In the genomic region with DNA sequence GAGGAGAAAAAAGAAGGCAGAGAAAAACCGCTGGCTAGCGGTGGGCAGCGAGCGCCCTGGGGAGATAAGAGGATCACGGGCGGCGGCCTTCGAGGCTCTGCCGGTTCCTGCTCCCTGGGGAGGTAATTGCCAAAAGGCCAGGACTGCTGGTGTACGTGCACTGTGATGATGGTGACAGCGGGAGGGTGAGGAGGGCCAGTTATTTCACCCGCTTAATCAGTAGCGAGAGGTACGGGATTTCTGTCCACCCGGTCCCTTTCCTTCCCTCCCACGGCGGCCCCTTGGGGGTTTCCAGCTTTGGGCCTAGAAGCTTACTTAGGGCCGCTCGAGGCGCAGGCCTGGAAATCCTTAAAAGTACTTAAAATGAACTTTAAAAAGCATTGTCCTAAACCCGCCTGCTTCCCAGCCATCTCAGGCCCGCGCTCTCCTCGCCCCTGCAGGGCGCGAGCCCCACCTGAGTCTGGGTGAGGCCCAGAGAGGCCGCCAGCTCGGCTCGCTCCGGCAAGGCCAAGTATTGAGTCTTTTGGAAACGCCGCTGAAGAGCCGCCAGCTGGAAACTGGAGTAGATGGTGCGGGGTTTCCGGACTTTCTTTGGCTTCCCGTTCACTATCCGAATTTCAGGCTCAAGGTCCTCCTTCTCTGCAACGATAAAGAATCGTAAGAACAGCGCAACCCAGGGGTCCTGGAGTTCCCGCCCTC, we compare ENCODE assay signal across 8 cellular contexts. TPM values are rescaled to one million over a fixed set of nuclear protein-coding genes. Genes with fewer than 3 reads are reported as not detected.
DNase-seq lines count a peak whose midpoint lies in the region; TF ChIP-seq lines count a peak whose summit lies in the region.

No MANE protein-coding gene starts in this region.

- 8% methylated on average over 41 of the region's 41 CpGs for WGBS in hepatocyte (ENCODE audit: low lambda C conversion rate, missing lambda C conversion rate)
- WGBS in spleen, 5 donors = 6 to 11% (median 8%) methylated on average over 40 to 41 of the region's 41 CpGs

- H3K36me3 ChIP-seq in ACC112 (ENCODE audit: insufficient read depth, low read length) (no peaks in the 10 kb centered on the region), WERI-Rb-1 (no peaks in the 10 kb centered on the region), hepatocyte (replicated peaks; ENCODE audit: insufficient read depth, low read depth) (no peaks in the 10 kb centered on the region), spleen (no peaks in the 10 kb centered on the region)

- H3K27me3 ChIP-seq in ACC112 (ENCODE audit: insufficient read depth, low read length) = no peaks in the 10 kb centered on the region
- peaks cover 72% of the 10 kb centered on the region for H3K27me3 ChIP-seq in WERI-Rb-1 (ENCODE audit: insufficient read depth, low read depth, severe bottlenecking)
- H3K27me3 ChIP-seq in hepatocyte = peaks cover 96% of the 10 kb centered on the region
- peaks cover 44 to 100% (median 100%) of the 10 kb centered on the region in 7 donors for H3K27me3 ChIP-seq in spleen (replicated peaks in 1 of 7)

- H3K27ac ChIP-seq in ACC112 (ENCODE audit: low read depth, low read length) = no peak overlapping the region
- no peak overlapping the region for H3K27ac ChIP-seq in WERI-Rb-1
- no peak overlapping the region for H3K27ac ChIP-seq in hepatocyte
- no peak overlapping the region for H3K27ac ChIP-seq in spleen

- H3K4me3 ChIP-seq in ACC112 (ENCODE audit: low read depth, low read length) (peak overlapping the region; percentile 88), WERI-Rb-1 (ENCODE audit: low read depth, low read length) (peak overlapping the region; percentile 49), hepatocyte (no peak overlapping the region), spleen (peak overlapping the region in 4 of 8 donors; percentile 64 to 80 (median 67))

- H3K79me2 ChIP-seq in ACC112 (ENCODE audit: control insufficient read depth, insufficient read depth, low read length, unreplicated experiment) (peaks cover 16% of the 10 kb centered on the region), hepatocyte (no peaks in the 10 kb centered on the region)

- no peaks in the 10 kb centered on the region for H3K9me2 ChIP-seq in hepatocyte (replicated peaks; ENCODE audit: insufficient read depth)

- DNase-seq in EH (ENCODE audit: low read depth) (peak; percentile 59), WERI-Rb-1 (no peak), hepatocyte (ENCODE audit: low spot score) (no peak), GDM1 (lab: John Stamatoyannopoulos, UW) (no peak), spleen (no peak), NCI-H1694 treated with DMSO at 0.1 percent for 48 hours (lab: John Stamatoyannopoulos, UW) (no peak), HuH-7.5 (ENCODE audit: low spot score) (no peak)

- peak overlapping the region; percentile 96 for H3K4me2 ChIP-seq in hepatocyte

- TF ChIP-seq CTCF in WERI-Rb-1 (IDR thresholded peaks at IDR 0.05; ENCODE audit: low read depth, low read length) = no peak
- no peak for TF ChIP-seq CTCF in hepatocyte (IDR thresholded peaks at IDR 0.05; ENCODE audit: poor library complexity)
- TF ChIP-seq CTCF in spleen (IDR thresholded peaks at IDR 0.05 in 8 of 11, conservative IDR thresholded peaks at IDR 0.05 in 3 of 11) = no peak

- intact Hi-C loops in spleen (cut with DNase I; ENCODE audit: low total_unique reads) = loop anchor here (10.0 kb wide), 3 partner anchors 286 to 1126 kb away; no protein-coding TSS in a partner anchor

- H2AFZ ChIP-seq in ACC112 (ENCODE audit: low read length, unreplicated experiment) = peak overlapping the region; percentile 34
- peak overlapping the region; percentile 63 for H2AFZ ChIP-seq in hepatocyte

- no peak for TF ChIP-seq POLR2A in spleen (IDR thresholded peaks at IDR 0.05)

- H3K4me1 ChIP-seq in ACC112 (ENCODE audit: control insufficient read depth, insufficient read depth, low read length, unreplicated experiment) (peaks cover 28% of the 10 kb centered on the region), hepatocyte (ENCODE audit: insufficient read depth) (peaks cover 54% of the 10 kb centered on the region), spleen (peaks cover 55 to 94% (median 73%) of the 10 kb centered on the region in 6 donors)

- no peaks in the 10 kb centered on the region for H4K20me1 ChIP-seq in hepatocyte (ENCODE audit: insufficient read depth, poor library complexity, severe bottlenecking)

- H3K9me3 ChIP-seq in WERI-Rb-1 (ENCODE audit: severe bottlenecking) (no peaks in the 10 kb centered on the region), hepatocyte (ENCODE audit: low read depth) (no peaks in the 10 kb centered on the region), spleen (no peaks in the 10 kb centered on the region)

RNA-seq across cellular contexts. Expression of a gene that starts 1.5 kb away (rescaled TPM):
- total RNA-seq in hepatocyte = 0.04 and 0.37 TPM in 2 replicates
- 1.2 and 2.8 TPM in 2 replicates for polyA plus RNA-seq in hepatocyte
- not detected for total RNA-seq in spleen
- polyA plus RNA-seq in spleen = under 1 TPM in 1 of 3 donors, not detected in 2; 0.06 TPM

RNA-seq across cellular contexts. Expression of a gene that starts 15.8 kb away (rescaled TPM):
- total RNA-seq in hepatocyte (not detected in 2 replicates), spleen (not detected)
- polyA plus RNA-seq in hepatocyte (0.44 TPM in 1 of 2 replicates, not detected in the other), spleen (under 1 TPM in 1 of 3 donors, not detected in 2; 0.16 TPM)
